ENCODE assay signal across 8 cellular contexts in the genomic region with DNA sequence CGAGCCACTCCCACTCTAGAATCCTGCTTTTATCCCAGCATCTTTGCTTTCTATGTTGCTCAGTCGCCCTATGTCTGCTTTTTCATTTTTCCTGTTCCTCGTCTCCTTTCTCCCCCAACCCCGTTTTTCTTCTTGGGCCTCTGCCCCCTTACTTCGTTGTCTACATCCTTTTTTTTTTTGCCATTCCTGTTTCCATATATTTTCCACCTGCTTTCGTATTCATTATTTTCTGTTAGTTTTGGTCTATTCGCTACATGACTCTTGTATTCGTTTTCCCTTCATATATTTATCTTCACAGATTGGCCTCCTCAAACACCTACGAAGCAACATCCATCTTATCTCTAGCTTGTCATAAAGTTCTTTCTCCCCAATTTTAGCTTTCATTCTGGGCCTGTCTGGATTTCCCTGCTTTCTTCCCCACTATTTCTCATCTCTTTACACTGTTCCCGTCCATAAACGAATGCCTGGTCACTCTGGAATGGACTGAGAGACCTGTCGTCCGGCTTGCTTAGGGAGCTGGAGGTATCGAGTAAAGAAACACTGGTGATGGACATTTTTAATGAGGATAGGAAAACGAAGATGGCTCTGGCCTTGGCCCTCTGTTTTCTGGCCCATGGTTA. TPM values are rescaled to one million over a fixed set of nuclear protein-coding genes. Genes with fewer than 3 reads are reported as not detected.
DNase-seq lines count a peak whose midpoint lies in the region; FAIRE-seq and TF ChIP-seq lines count a peak whose summit lies in the region.

No MANE protein-coding gene starts in this region.

- peak overlapping the region; percentile 99 for H3K27ac ChIP-seq in CD4-positive, alpha-beta memory T cell (ENCODE audit: low read depth, low read length)
- peak overlapping the region; percentile 85 for H3K27ac ChIP-seq in OCI-LY3 (ENCODE audit: low read length)
- H3K27ac ChIP-seq in endodermal cell (ENCODE audit: low read depth, low read length), result peak overlapping the region; percentile 100

- peaks cover 20 to 37% (median 28%) of the 10 kb centered on the region in 4 donors for H3K4me1 Mint-ChIP-seq in CD4-positive, alpha-beta memory T cell
- peaks cover 13% of the 10 kb centered on the region for H3K4me1 Mint-ChIP-seq in endodermal cell

- no peaks in the 10 kb centered on the region for H3K27me3 Mint-ChIP-seq in CD4-positive, alpha-beta memory T cell
- H3K27me3 Mint-ChIP-seq in endodermal cell (ENCODE audit: insufficient read depth), result no peaks in the 10 kb centered on the region

- H3K79me2 ChIP-seq in OCI-LY3 (ENCODE audit: low read length), result peaks cover 46% of the 10 kb centered on the region

- peaks cover 18% of the 10 kb centered on the region for H4K20me1 ChIP-seq in OCI-LY3 (ENCODE audit: insufficient read depth, low read length)

- peak overlapping the region; percentile 83 to 93 for H3K4me3 ChIP-seq in CD4-positive, alpha-beta memory T cell (ENCODE audit: low read length in 2 of 2)
- H3K4me3 ChIP-seq in OCI-LY3 (ENCODE audit: low read length), result peak overlapping the region; percentile 98
- peak overlapping the region; percentile 99 for H3K4me3 ChIP-seq in endodermal cell (ENCODE audit: low read length)
- peak overlapping the region; percentile 87 for H3K4me3 ChIP-seq in neuron (ENCODE audit: low read length)

- H3K4me3 Mint-ChIP-seq in CD4-positive, alpha-beta memory T cell, result peak overlapping the region; percentile 85 to 95 (median 90)
- H3K4me3 Mint-ChIP-seq in endodermal cell, result peak overlapping the region; percentile 89

- no peaks in the 10 kb centered on the region for H3K9me3 ChIP-seq in CD4-positive, alpha-beta memory T cell (ENCODE audit: control insufficient read depth in 1 of 2, low read length in 2 of 2)
- H3K9me3 ChIP-seq in OCI-LY3 (ENCODE audit: insufficient read depth, low read length) (no peaks in the 10 kb centered on the region), endodermal cell (ENCODE audit: control insufficient read depth, low read length) (no peaks in the 10 kb centered on the region), neuron (ENCODE audit: low read length) (no peaks in the 10 kb centered on the region)

- intact Hi-C loops in CD4-positive, alpha-beta memory T cell (cut with micrococcal nuclease), result no loop called here

- H3K27ac Mint-ChIP-seq in CD4-positive, alpha-beta memory T cell, result peak overlapping the region; percentile 90 to 99 (median 96)
- peak overlapping the region; percentile 93 for H3K27ac Mint-ChIP-seq in endodermal cell

- H3K4me1 ChIP-seq in CD4-positive, alpha-beta memory T cell (ENCODE audit: insufficient read depth, low read length), result peaks cover 20% of the 10 kb centered on the region
- H3K4me1 ChIP-seq in OCI-LY3 (ENCODE audit: low read length), result peaks cover 14% of the 10 kb centered on the region
- H3K4me1 ChIP-seq in endodermal cell (ENCODE audit: control insufficient read depth, insufficient read depth, low read length), result no peaks in the 10 kb centered on the region
- H3K4me1 ChIP-seq in neuron (ENCODE audit: insufficient read depth, low read length), result peaks cover 18% of the 10 kb centered on the region

- WGBS in endodermal cell (ENCODE audit: insufficient coverage in 1 of 2, insufficient read length in 1 of 2), 2 experiments, result 5 to 6% methylated on average over 11 to 15 of the region's 15 CpGs

- H3K36me3 Mint-ChIP-seq in CD4-positive, alpha-beta memory T cell, result peaks cover 19 to 52% of the 10 kb centered on the region in 2 donors
- peaks cover 49% of the 10 kb centered on the region for H3K36me3 Mint-ChIP-seq in endodermal cell (ENCODE audit: low read depth)

- peaks cover 36% of the 10 kb centered on the region for H3K36me3 ChIP-seq in CD4-positive, alpha-beta memory T cell (ENCODE audit: insufficient read depth, low read length)
- peaks cover 42% of the 10 kb centered on the region for H3K36me3 ChIP-seq in OCI-LY3 (replicated peaks; ENCODE audit: low read depth, low read length)
- H3K36me3 ChIP-seq in endodermal cell (ENCODE audit: control insufficient read depth, insufficient read depth, low read length), result peaks cover 45% of the 10 kb centered on the region
- peaks cover 42% of the 10 kb centered on the region for H3K36me3 ChIP-seq in neuron (ENCODE audit: insufficient read depth, low read length)

- POLR2A ChIA-PET in CD4-positive, alpha-beta memory T cell (lab: Charles Lee; ENCODE audit: partially characterized antibody), result interaction anchor here (0.8 to 4.5 kb wide), 19 partner anchors 18 to 351 kb away, joined by 3 to 66 read pairs (median 5); a partner anchor contains a TSS

- no peaks in the 10 kb centered on the region for H3K27me3 ChIP-seq in CD4-positive, alpha-beta memory T cell (ENCODE audit: insufficient read depth, low read length)
- H3K27me3 ChIP-seq in OCI-LY3 (ENCODE audit: low read depth, low read length) (no peaks in the 10 kb centered on the region), endodermal cell (ENCODE audit: control insufficient read depth, insufficient read depth, low read length, poor library complexity, severe bottlenecking) (no peaks in the 10 kb centered on the region), neuron (ENCODE audit: insufficient read depth, low read length) (no peaks in the 10 kb centered on the region)

- no peak for FAIRE-seq in GM12891 (lab: Jason Lieb, UNC)

- H3K4me2 ChIP-seq in OCI-LY3 (ENCODE audit: low read length), result peak overlapping the region; percentile 95

- no peak for TF ChIP-seq CTCF in OCI-LY3 (IDR thresholded peaks at IDR 0.05; ENCODE audit: low read depth, low read length)
- no peak for TF ChIP-seq CTCF in endodermal cell (conservative IDR thresholded peaks at IDR 0.05)

- DNase-seq in CD4-positive, alpha-beta memory T cell, result peak in 2 of 5 donors; percentile 18 to 27
- DNase-seq in endodermal cell (no peak), activated gamma-delta T cell (lab: John Stamatoyannopoulos, UW) (no peak), RKO (ENCODE audit: low spot score) (no peak), RPMI8226 (no peak), GM12891 (ENCODE audit: insufficient read length, low spot score) (no peak)

- H2AFZ ChIP-seq in OCI-LY3 (ENCODE audit: low read depth, low read length) (no peak overlapping the region), neuron (ENCODE audit: low read depth, low read length) (no peak overlapping the region)

- TF ChIP-seq POLR2A in GM12891 (IDR thresholded peaks at IDR 0.05; ENCODE audit: low read depth, low read length), result no peak

- H3K9ac ChIP-seq in OCI-LY3 (ENCODE audit: low read length) (peak overlapping the region; percentile 99), endodermal cell (ENCODE audit: extremely low read depth, low read length, poor library complexity, severe bottlenecking) (peak overlapping the region; percentile 99)

- H3K9me3 Mint-ChIP-seq in CD4-positive, alpha-beta memory T cell, result no peaks in the 10 kb centered on the region
- H3K9me3 Mint-ChIP-seq in endodermal cell, result no peaks in the 10 kb centered on the region

- CTCF ChIA-PET in CD4-positive, alpha-beta memory T cell (lab: Charles Lee; ENCODE audit: partially characterized antibody), result interaction anchor here (0.9 to 1.8 kb wide), 4 partner anchors 23 to 149 kb away, joined by 3 to 8 read pairs (median 4); a partner anchor contains a TSS

TF ChIP-seq in GM12891, 5 proteins besides CTCF, POLR2A, EP300 and RAD21:
- TF ChIP-seq POLR2AphosphoS5 (IDR thresholded peaks at IDR 0.05; ENCODE audit: low read depth, low read length), result no peak
- TF ChIP-seq POU2F2 (IDR thresholded peaks at IDR 0.05; ENCODE audit: low read depth, low read length), result no peak
- TF ChIP-seq PAX5 (IDR thresholded peaks at IDR 0.05; ENCODE audit: insufficient read depth, low read length, severe bottlenecking), result no peak
- no peak for TF ChIP-seq TAF1 (IDR thresholded peaks at IDR 0.05; ENCODE audit: low read depth, low read length)
- no peak for TF ChIP-seq SPI1 (IDR thresholded peaks at IDR 0.05; ENCODE audit: low read depth, low read length)

RNA-seq across cellular contexts. Expression of a gene that starts 0.9 kb away (rescaled TPM):
- 100 to 1,000 TPM; 214 to 218 TPM for total RNA-seq in CD4-positive, alpha-beta memory T cell
- 10 to 100 TPM in 1 of 2 donors, under 1 TPM in 1; 0.09 to 12.1 TPM for polyA plus RNA-seq in CD4-positive, alpha-beta memory T cell
- 100 to 1,000 TPM; 329 to 330 TPM for total RNA-seq in endodermal cell
- polyA plus RNA-seq in endodermal cell (2013, experiment 1 of 2), result 299 TPM
- 263 TPM for polyA plus RNA-seq in endodermal cell (2013, experiment 2 of 2)
- polyA plus RNA-seq in GM12891 (2012; ENCODE audit: low read depth, missing spikeins), result 141 TPM

RNA-seq across cellular contexts. Expression of a gene that starts 6.4 kb away (rescaled TPM):
- 1 to 10 TPM; 5.2 to 7.4 TPM for total RNA-seq in CD4-positive, alpha-beta memory T cell
- 10 to 100 TPM; 10.8 to 11.0 TPM for polyA plus RNA-seq in CD4-positive, alpha-beta memory T cell
- 1 to 10 TPM in 1 of 2 donors, under 1 TPM in 1; 0.70 to 1.7 TPM for total RNA-seq in endodermal cell
- polyA plus RNA-seq in endodermal cell (2013, experiment 1 of 2), result 1.2 TPM
- polyA plus RNA-seq in endodermal cell (2013, experiment 2 of 2), result 0.66 TPM
- 285 TPM for polyA plus RNA-seq in GM12891 (2012; ENCODE audit: low read depth, missing spikeins)

RNA-seq across cellular contexts. Expression of a gene that starts 28.6 kb away (rescaled TPM):
- 1 to 10 TPM; 3.0 to 4.6 TPM for total RNA-seq in CD4-positive, alpha-beta memory T cell
- polyA plus RNA-seq in CD4-positive, alpha-beta memory T cell, result 10 to 100 TPM; 28.4 to 28.7 TPM
- total RNA-seq in endodermal cell, result not detected
- not detected for polyA plus RNA-seq in endodermal cell (2013, experiment 1 of 2)
- not detected for polyA plus RNA-seq in endodermal cell (2013, experiment 2 of 2)
- polyA plus RNA-seq in GM12891 (2012; ENCODE audit: low read depth, missing spikeins), result 45.4 TPM

RNA-seq across cellular contexts. Expression of a gene that starts 31.0 kb away (rescaled TPM):
- 100 to 1,000 TPM; 296 to 325 TPM for total RNA-seq in CD4-positive, alpha-beta memory T cell
- 10 to 100 TPM; 12.0 to 23.1 TPM for polyA plus RNA-seq in CD4-positive, alpha-beta memory T cell
- total RNA-seq in endodermal cell, result 100 to 1,000 TPM; 413 to 428 TPM
- 320 TPM for polyA plus RNA-seq in endodermal cell (2013, experiment 1 of 2)
- 283 TPM for polyA plus RNA-seq in endodermal cell (2013, experiment 2 of 2)
- polyA plus RNA-seq in GM12891 (2012; ENCODE audit: low read depth, missing spikeins), result 188 TPM

RNA-seq across cellular contexts. Expression of a gene that starts 34.3 kb away (rescaled TPM):
- total RNA-seq in CD4-positive, alpha-beta memory T cell, result 1 to 10 TPM; 1.3 to 1.5 TPM
- polyA plus RNA-seq in CD4-positive, alpha-beta memory T cell, result 1 to 10 TPM; 4.9 to 5.2 TPM
- total RNA-seq in endodermal cell, result 1 to 10 TPM; 1.6 to 3.2 TPM
- 6.1 TPM for polyA plus RNA-seq in endodermal cell (2013, experiment 1 of 2)
- 6.9 TPM for polyA plus RNA-seq in endodermal cell (2013, experiment 2 of 2)
- 4.3 TPM for polyA plus RNA-seq in GM12891 (2012; ENCODE audit: low read depth, missing spikeins)
